22 cellular contexts compared by ENCODE assay signal in genomic region chr10:30596493-30597432, GRCh38. TPM values are rescaled to one million over a fixed set of nuclear protein-coding genes. Genes with fewer than 3 reads are reported as not detected.
DNase-seq lines count a peak whose midpoint lies in the region; ATAC-seq, FAIRE-seq and TF ChIP-seq lines count a peak whose summit lies in the region.
"Not testable (repeated sequence)": the region's sequence is repeated elsewhere in the genome, so short reads cannot be mapped to it uniquely, and the experiment has no call there.
"Had no signal": no experiment of that assay in that cellular context is flagged by ENCODE, and none has a peak within 500 bp of the region (broad histone marks: within the 10 kb centered on the region; RNA-seq: fewer than 3 reads in every experiment).

No MANE protein-coding gene starts in this region.

- not testable (repeated sequence) for TF ChIP-seq RAD21 in A549 (conservative IDR thresholded peaks at IDR 0.05 in 1 of 2, IDR thresholded peaks at IDR 0.05 in 1 of 2)

- not testable (repeated sequence) for H3K4me3 ChIP-seq in A549; astrocyte of the spinal cord (ENCODE audit: low read depth, low read length); right lobe of liver; pancreas
- H3K4me3 ChIP-seq in iPS-20b (ENCODE audit: low read length), result peak overlapping the region; percentile 29; the same call in 1 of the 2 replicates

- not testable (repeated sequence) for TF ChIP-seq POLR2A in A549 (IDR thresholded peaks at IDR 0.05; ENCODE audit: low read length); right lobe of liver (IDR thresholded peaks at IDR 0.05)

- intact Hi-C loops in right lobe of liver (cut with DNase I); pancreas (cut with DNase I): not testable (repeated sequence)

- H3K4me1 ChIP-seq in A549, pancreas: not testable (repeated sequence)
- H3K4me1 ChIP-seq in iPS-20b (ENCODE audit: insufficient read depth, low read length) (peaks cover 18% of the 10 kb centered on the region), right lobe of liver (peaks cover 0 to 10% (median 0%) of the 10 kb centered on the region in 4 donors)

- not testable (repeated sequence) for TF ChIP-seq EP300 in A549 (IDR thresholded peaks at IDR 0.05)

- peak; percentile 79 for FAIRE-seq in A549 (lab: Jason Lieb, UNC)
- FAIRE-seq in G401.6 (lab: Jason Lieb, UNC), result peak; percentile 99
- FAIRE-seq in pancreas (lab: Jason Lieb, UNC), result not testable (repeated sequence)

- in situ Hi-C loops in astrocyte of the spinal cord (cut with HindIII; ENCODE audit: low sequenced_read_pairs), result not testable (repeated sequence)

- H3K9ac ChIP-seq in iPS-20b (ENCODE audit: low read depth, low read length), result not testable (repeated sequence)

- not testable (repeated sequence) for H3K36me3 ChIP-seq in iPS-20b (ENCODE audit: insufficient read depth, low read depth, low read length); right lobe of liver; pancreas

- POLR2A ChIA-PET in A549 (lab: Yijun Ruan, JAX), result not testable (repeated sequence)

- peak overlapping the region in 1 of 2 experiments; percentile 45; a peak in 3 of 6 replicates for H3K27ac ChIP-seq in A549
- H3K27ac ChIP-seq in iPS-20b (ENCODE audit: low read length); pancreas: not testable (repeated sequence)
- H3K27ac ChIP-seq in right lobe of liver, result peak overlapping the region in 1 of 3 donors; percentile 21

- not testable (repeated sequence) for DNase-seq in A549 (ENCODE audit: low read depth in 1 of 2, low spot score in 1 of 2); right lobe of liver; pancreas
- DNase-seq in M059J (ENCODE audit: low read depth) (peak; percentile 50), NCI-H748 (lab: John Stamatoyannopoulos, UW; ENCODE audit: unreplicated experiment) (peak; percentile 31), astrocyte of the spinal cord (ENCODE audit: low read depth, low spot score) (peak; percentile 15)

- CTCF ChIA-PET in A549 (lab: Yijun Ruan, JAX), result interaction anchor here (1.1 to 1.8 kb wide), 3 partner anchors 15 to 598 kb away, joined by 3 to 6 read pairs (median 3); no protein-coding TSS in a partner anchor

- H3K27me3 ChIP-seq in iPS-20b (ENCODE audit: insufficient read depth, low read length), result peaks cover 72% of the 10 kb centered on the region
- H3K27me3 ChIP-seq in right lobe of liver, pancreas: not testable (repeated sequence)

- TF ChIP-seq CTCF in A549 (IDR thresholded peaks at IDR 0.05); astrocyte of the spinal cord (IDR thresholded peaks at IDR 0.05; ENCODE audit: low read depth, low read length); right lobe of liver (IDR thresholded peaks at IDR 0.05); pancreas (IDR thresholded peaks at IDR 0.05): not testable (repeated sequence)

- H3K9me3 ChIP-seq in A549; iPS-20b (ENCODE audit: insufficient read depth, low read depth, low read length); right lobe of liver; pancreas: not testable (repeated sequence)

- H3K4me2 ChIP-seq in A549, result not testable (repeated sequence)

- 68% methylated on average over 12 of the region's 12 CpGs for WGBS in A549 (ENCODE audit: missing lambda C conversion rate)
- WGBS in right lobe of liver (ENCODE audit: insufficient coverage, low coverage, low lambda C conversion rate, missing lambda C conversion rate), result 56% methylated on average over 11 of the region's 12 CpGs
- WGBS in pancreas, 2 donors, result 37 to 47% methylated on average over 12 of the region's 12 CpGs

- peak in 1 of 2 experiments; percentile 24; a peak in 1 of 6 replicates for ATAC-seq in A549
- peak; percentile 49 to 77 (median 60) for ATAC-seq in right lobe of liver
- peak; percentile 58 to 90 (median 74) for ATAC-seq in pancreas

RNA-seq across cellular contexts. Expression of gene LYZL2, which starts 32.8 kb away (rescaled TPM):
- polyA plus RNA-seq in A549 (2011; rRNA removed) (not detected in 2 replicates), A549 (2017; fragmentation: RNase III; extraction: RNeasy Plus Mini Kit Qiagen cat#74134 plus additional on column Dnase treatment) (not detected in 3 replicates), pancreas (not detected)
- polyA plus RNA-seq in A549 (2012; cell fraction: cytosol; rRNA removed), result not detected in 2 replicates
- not detected in 2 replicates for polyA plus RNA-seq in A549 (2012; cell fraction: nucleus; rRNA removed)
- polyA minus RNA-seq in A549 (2011; rRNA and poly(A)+ RNA removed), result not detected in 2 replicates
- not detected in 2 replicates for total RNA-seq in M059J (2014; rRNA removed; shearing (Covaris generic))
- total RNA-seq in right lobe of liver (not detected), pancreas (not detected)
- total RNA-seq: activated CD4-positive, alpha-beta T cell treated with anti-CD3 and anti-CD28 coated beads, Interleukin-2, amount 10 ng/mL, durations not matched to agents 7 days and 5 days; activated CD8-positive, alpha-beta memory T cell treated with anti-CD3 and anti-CD28 coated beads for 36 hours; cardiac muscle cell; CD8-positive, alpha-beta T cell; colonic mucosa; gastroesophageal sphincter; HT1080; lower leg skin; naive thymus-derived CD4-positive, alpha-beta T cell; NCI-H460; ovary; SJCRH30; smooth muscle cell; upper lobe of left lung had no signal
- polyA plus RNA-seq: cardiac muscle cell; naive thymus-derived CD4-positive, alpha-beta T cell; ovary; smooth muscle cell had no signal
